Comparison of ENCODE assay signal across 17 cellular contexts in the genomic region with DNA sequence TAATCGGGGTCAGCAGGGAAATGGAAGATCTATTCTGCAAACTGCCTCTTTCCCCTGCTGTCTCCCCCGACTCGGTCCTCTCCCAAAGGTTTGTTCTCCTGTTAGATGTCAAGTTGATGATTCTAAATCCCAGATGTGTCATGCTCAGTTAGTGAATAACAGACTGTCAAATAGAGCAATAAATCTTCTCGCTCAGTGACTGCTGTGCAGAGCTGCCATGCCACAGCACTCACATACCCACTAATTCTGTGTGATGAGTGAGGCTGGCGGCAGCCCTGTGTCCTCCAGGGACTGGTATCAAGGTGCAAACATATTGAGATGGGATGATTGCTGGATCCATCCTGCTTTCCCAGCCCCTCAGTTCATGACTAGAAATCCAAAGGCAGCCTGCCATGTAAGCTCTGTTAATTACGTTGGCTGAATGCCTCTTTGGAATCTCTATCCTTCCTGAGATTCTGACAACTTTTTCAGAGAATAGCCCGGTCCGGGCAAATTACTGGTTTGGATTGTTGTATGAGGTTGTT.
DNase-seq lines count a peak whose midpoint lies in the region; ATAC-seq, FAIRE-seq and TF ChIP-seq lines count a peak whose summit lies in the region.
"Had no signal": no experiment of that assay in that cellular context is flagged by ENCODE, and none has a peak within 500 bp of the region (broad histone marks: within the 10 kb centered on the region; RNA-seq: fewer than 3 reads in every experiment).

No MANE protein-coding gene starts in this region.

- H3K9ac ChIP-seq in GM12878 (ENCODE audit: control insufficient read depth, insufficient read depth, low read length) (no peak overlapping the region), neuronal stem cell (ENCODE audit: low read depth, low read length, poor library complexity) (no peak overlapping the region)
- H3K9ac ChIP-seq: GM23248 had no signal

- H3K79me1 ChIP-seq in neuronal stem cell (ENCODE audit: low read depth, low read length), result no peaks in the 10 kb centered on the region

- H2AFZ ChIP-seq in GM12878 (ENCODE audit: control insufficient read depth, low read depth, low read length) (no peak overlapping the region), neuronal stem cell (ENCODE audit: low read length) (no peak overlapping the region)
- H2AFZ ChIP-seq: GM23248 had no signal

- no peak overlapping the region for H4K8ac ChIP-seq in neuronal stem cell (ENCODE audit: low read depth, low read length)

- peak; percentile 43 for FAIRE-seq in GM12891 (lab: Jason Lieb, UNC)
- no peak for FAIRE-seq in GM12878 (lab: Jason Lieb, UNC)

- H2BK5ac ChIP-seq in neuronal stem cell (ENCODE audit: low read length), result no peak overlapping the region

- H3K14ac ChIP-seq in neuronal stem cell (ENCODE audit: low read length), result no peak overlapping the region

- no peak overlapping the region for H2AK5ac ChIP-seq in neuronal stem cell (ENCODE audit: low read depth, low read length)

- H3K36me3 ChIP-seq in GM12878 (ENCODE audit: control insufficient read depth in 2 of 2, insufficient read depth in 2 of 2, low read length in 1 of 2) (no peaks in the 10 kb centered on the region), neuronal stem cell (replicated peaks in 1 of 2; ENCODE audit: control insufficient read depth in 2 of 2, insufficient read depth in 2 of 2, low read length in 2 of 2) (no peaks in the 10 kb centered on the region)
- H3K36me3 ChIP-seq: right lobe of liver had no signal

- no peak overlapping the region for H3K4me2 ChIP-seq in GM12878 (ENCODE audit: control insufficient read depth, insufficient read depth)
- no peak overlapping the region for H3K4me2 ChIP-seq in neuronal stem cell (ENCODE audit: insufficient read depth, low read length, poor library complexity, severe bottlenecking)

- H3K4me3 ChIP-seq in GM12878 (no peak overlapping the region), neuronal stem cell (ENCODE audit: low read length in 2 of 2) (no peak overlapping the region)
- H3K4me3 ChIP-seq: GM23248, right lobe of liver had no signal

- H2BK12ac ChIP-seq in neuronal stem cell (ENCODE audit: low read length), result no peak overlapping the region

- intact Hi-C loops in activated CD4-positive, alpha-beta T cell treated with anti-CD3 and anti-CD28 coated beads, Interleukin-2, amount 10 ng/mL, durations not matched to agents 24 days and 14 days (cut with micrococcal nuclease), result loop anchor here (10.0 kb wide), 1 partner anchor 236 kb away; no protein-coding TSS in a partner anchor
- intact Hi-C loops in GM12878 (cut with micrococcal nuclease; ENCODE audit: unreplicated experiment), result no loop called here
- intact Hi-C loops in natural killer cell (cut with micrococcal nuclease), result no loop called here

- no peak overlapping the region for H4K91ac ChIP-seq in neuronal stem cell (ENCODE audit: low read depth, low read length, poor library complexity)

- TF ChIP-seq CTCF in GM12878 (IDR thresholded peaks at IDR 0.05 in 2 of 3, conservative IDR thresholded peaks at IDR 0.05 in 1 of 3; ENCODE audit: control insufficient read depth in 2 of 3, extremely low read depth in 1 of 3, insufficient read depth in 1 of 3, low read depth in 3 of 3, low read length in 3 of 3) (no peak), natural killer cell (IDR thresholded peaks at IDR 0.05) (no peak)

- no peak overlapping the region for H3K4ac ChIP-seq in neuronal stem cell (ENCODE audit: low read length)

- no peaks in the 10 kb centered on the region for H4K20me1 ChIP-seq in GM12878 (ENCODE audit: control insufficient read depth, insufficient read depth)

- H2BK120ac ChIP-seq in neuronal stem cell (ENCODE audit: low read depth, low read length), result no peak overlapping the region

- ATAC-seq in GM12878, result no peak
- ATAC-seq in natural killer cell, result no peak
- no peak for ATAC-seq in HG03342 (IDR thresholded peaks at IDR 0.05; ENCODE audit: unreplicated experiment)
- ATAC-seq: right lobe of liver had no signal

- no peak overlapping the region for H3K23ac ChIP-seq in neuronal stem cell (ENCODE audit: low read depth, low read length, poor library complexity)

- no TSS peak for BruUV-seq in GM12878 (replicated peaks; lab: Mats Ljungman, UMichigan)

- no peak for TF ChIP-seq EP300 in GM12878 (IDR thresholded peaks at IDR 0.05; ENCODE audit: borderline replicate concordance in 1 of 2, control insufficient read depth in 1 of 2, low read depth in 2 of 2, low read length in 2 of 2)

- H3K9me3 ChIP-seq in GM12878 (replicated peaks; ENCODE audit: control insufficient read depth, insufficient read depth, low read length), result no peaks in the 10 kb centered on the region
- H3K9me3 ChIP-seq in neuronal stem cell (replicated peaks in 1 of 2; ENCODE audit: control insufficient read depth in 2 of 2, insufficient read depth in 1 of 2, low read depth in 1 of 2, low read length in 2 of 2), result no peaks in the 10 kb centered on the region
- H3K9me3 ChIP-seq: right lobe of liver had no signal

- CTCF ChIA-PET in GM12878 (lab: Yijun Ruan, JAX), result interaction anchor here (1.3 kb wide), 1 partner anchor 314 kb away, joined by 3 read pairs; no protein-coding TSS in a partner anchor

- peak overlapping the region; percentile 28 for H3K4me3 Mint-ChIP-seq in activated CD4-positive, alpha-beta T cell treated with anti-CD3 and anti-CD28 coated beads, Interleukin-2, amount 10 ng/mL, durations not matched to agents 24 days and 14 days
- H3K4me3 Mint-ChIP-seq in natural killer cell, result peak overlapping the region; percentile 58
- H3K4me3 Mint-ChIP-seq: activated naive CD8-positive, alpha-beta T cell treated with anti-CD3 and anti-CD28 coated beads, Interleukin-2, amount 10 ng/mL, durations not matched to agents 7 days and 5 days; type B pancreatic cell had no signal

- RAD21 ChIA-PET in GM12878 (lab: Charles Lee; ENCODE audit: unreplicated experiment), result interaction anchor here (1.3 kb wide), 1 partner anchor 10 kb away, joined by 7 read pairs; no protein-coding TSS in a partner anchor

- peaks cover 18% of the 10 kb centered on the region for H3K4me1 ChIP-seq in GM12878 (ENCODE audit: control insufficient read depth, insufficient read depth, low read length)
- H3K4me1 ChIP-seq in neuronal stem cell (ENCODE audit: control insufficient read depth in 2 of 2, insufficient read depth in 1 of 2, low read depth in 1 of 2, low read length in 2 of 2), result peaks cover 0 to 3% of the 10 kb centered on the region in 2 donors

- H3K27me3 ChIP-seq in GM12878 (replicated peaks in 1 of 2; ENCODE audit: control insufficient read depth in 2 of 2, insufficient read depth in 2 of 2, low read length in 1 of 2) (no peaks in the 10 kb centered on the region), neuronal stem cell (ENCODE audit: control insufficient read depth in 3 of 3, insufficient read depth in 3 of 3, low read depth in 1 of 3, low read length in 3 of 3) (no peaks in the 10 kb centered on the region)
- H3K27me3 ChIP-seq: right lobe of liver had no signal

- H3K36me3 Mint-ChIP-seq in activated CD4-positive, alpha-beta T cell treated with anti-CD3 and anti-CD28 coated beads, Interleukin-2, amount 10 ng/mL, durations not matched to agents 24 days and 14 days (ENCODE audit: low read depth), result peaks cover 9% of the 10 kb centered on the region
- peaks cover 31% of the 10 kb centered on the region for H3K36me3 Mint-ChIP-seq in natural killer cell
- H3K36me3 Mint-ChIP-seq: naive B cell, type B pancreatic cell had no signal

- TF ChIP-seq POLR2A in GM12891 (IDR thresholded peaks at IDR 0.05; ENCODE audit: low read depth, low read length) (no peak), GM12878 (IDR thresholded peaks at IDR 0.05; ENCODE audit: low read depth, low read length) (no peak)

- H3K27me3 Mint-ChIP-seq in activated CD4-positive, alpha-beta T cell treated with anti-CD3 and anti-CD28 coated beads, Interleukin-2, amount 10 ng/mL, durations not matched to agents 24 days and 14 days, result no peaks in the 10 kb centered on the region
- no peaks in the 10 kb centered on the region for H3K27me3 Mint-ChIP-seq in natural killer cell (ENCODE audit: low read depth in 2 of 2)
- H3K27me3 Mint-ChIP-seq: naive B cell had no signal

- H3K27ac ChIP-seq in GM12878 (ENCODE audit: control insufficient read depth, insufficient read depth) (no peak overlapping the region), neuronal stem cell (replicated peaks; ENCODE audit: low read length) (no peak overlapping the region)
- H3K27ac ChIP-seq: GM23248, right lobe of liver had no signal

- 78% methylated on average over 8 of the region's 8 CpGs for WGBS in GM12878 (ENCODE audit: insufficient coverage, insufficient replicate concordance, low lambda C conversion rate, missing lambda C conversion rate)
- no CpG with 5 or more reads among the region's 8 CpGs for WGBS in neuronal stem cell (ENCODE audit: extremely low coverage in 2 of 2, insufficient read length in 2 of 2, insufficient replicate concordance in 1 of 2), 2 donors

- TF ChIP-seq RAD21 in GM12878 (IDR thresholded peaks at IDR 0.05; ENCODE audit: insufficient read depth, low read depth, low read length), result no peak

- DNase-seq in activated CD4-positive, alpha-beta T cell treated with anti-CD3 and anti-CD28 coated beads, Interleukin-2, amount 10 ng/mL, durations not matched to agents 24 days and 14 days, result no peak
- no peak for DNase-seq in activated CD4-positive, alpha-beta T cell treated with anti-CD3 and anti-CD28 coated beads, Interleukin-2, amount 50 U/mL, for 48 hours
- DNase-seq in GM12891 (ENCODE audit: insufficient read length, low spot score) (no peak), GM12878 (ENCODE audit: low read depth, low spot score) (no peak), natural killer cell (no peak), neuronal stem cell (ENCODE audit: low spot score) (no peak), G401 (ENCODE audit: low spot score) (no peak)
- DNase-seq: activated naive CD8-positive, alpha-beta T cell treated with anti-CD3 and anti-CD28 coated beads, Interleukin-2, amount 10 ng/mL, durations not matched to agents 7 days and 5 days; DMS53; effector CD8-positive, alpha-beta T cell; GM23248; naive B cell; right lobe of liver; SHP77; stimulated activated CD4-positive, alpha-beta T cell treated with anti-CD3 and anti-CD28 coated beads, Interleukin-4, amount 100 ng/mL, for 4 hours had no signal

- peaks cover 35% of the 10 kb centered on the region for H3K4me1 Mint-ChIP-seq in activated CD4-positive, alpha-beta T cell treated with anti-CD3 and anti-CD28 coated beads, Interleukin-2, amount 10 ng/mL, durations not matched to agents 24 days and 14 days
- H3K4me1 Mint-ChIP-seq in natural killer cell, result peaks cover 89 to 90% of the 10 kb centered on the region in 2 donors

- no peak overlapping the region for H2BK15ac ChIP-seq in neuronal stem cell (ENCODE audit: low read length)

- in situ Hi-C loops in GM12878 (cut with MboI) (no loop called here), G401 (cut with HindIII; ENCODE audit: low sequenced_read_pairs) (no loop called here)

- H3K18ac ChIP-seq in neuronal stem cell (ENCODE audit: low read length), result no peak overlapping the region

- peaks cover 23% of the 10 kb centered on the region for H3K9me3 Mint-ChIP-seq in activated CD4-positive, alpha-beta T cell treated with anti-CD3 and anti-CD28 coated beads, Interleukin-2, amount 10 ng/mL, durations not matched to agents 24 days and 14 days
- peaks cover 0 to 2% of the 10 kb centered on the region in 2 donors for H3K9me3 Mint-ChIP-seq in natural killer cell

- peak overlapping the region; percentile 9 for H3K27ac Mint-ChIP-seq in activated CD4-positive, alpha-beta T cell treated with anti-CD3 and anti-CD28 coated beads, Interleukin-2, amount 10 ng/mL, durations not matched to agents 24 days and 14 days
- H3K27ac Mint-ChIP-seq in natural killer cell, result peak overlapping the region; percentile 83 to 87
- H3K27ac Mint-ChIP-seq: activated naive CD8-positive, alpha-beta T cell treated with anti-CD3 and anti-CD28 coated beads, Interleukin-2, amount 10 ng/mL, durations not matched to agents 7 days and 5 days; type B pancreatic cell had no signal

- SMC1A ChIA-PET in GM12878 (lab: Charles Lee; ENCODE audit: uncharacterized antibody, unreplicated experiment), result interaction anchor here (1.2 to 1.7 kb wide), 2 partner anchors 10 to 603 kb away, joined by 3 to 8 read pairs; no protein-coding TSS in a partner anchor

- POLR2A ChIA-PET in GM12878 (lab: Charles Lee), result interaction anchor here (1.6 to 1.9 kb wide), 2 partner anchors 8 to 10 kb away, joined by 4 read pairs; no protein-coding TSS in a partner anchor

- H3K79me2 ChIP-seq in GM12878 (ENCODE audit: control insufficient read depth, insufficient read depth, low read length), result no peaks in the 10 kb centered on the region
